In genomic region chr1:244349581-244350001, GRCh38 we compare ENCODE assay signal across 13 cellular contexts.
DNase-seq lines count a peak whose midpoint lies in the region; ATAC-seq and TF ChIP-seq lines count a peak whose summit lies in the region.
"Had no signal": no experiment of that assay in that cellular context is flagged by ENCODE, and none has a peak within 500 bp of the region (broad histone marks: within the 10 kb centered on the region; RNA-seq: fewer than 3 reads in every experiment).

No MANE protein-coding gene starts in this region.

- H3K27me3 ChIP-seq in brain microvascular endothelial cell (replicated peaks) = no peaks in the 10 kb centered on the region
- H3K27me3 ChIP-seq: gastrocnemius medialis had no signal

- H3K9me3 Mint-ChIP-seq in nephron progenitor cell = no peaks in the 10 kb centered on the region

- H3K4me1 Mint-ChIP-seq in nephron progenitor cell = peaks cover 84% of the 10 kb centered on the region

- no peaks in the 10 kb centered on the region for H3K36me3 ChIP-seq in brain microvascular endothelial cell (replicated peaks)
- H3K36me3 ChIP-seq: gastrocnemius medialis had no signal

- no peaks in the 10 kb centered on the region for H3K36me3 Mint-ChIP-seq in nephron progenitor cell (ENCODE audit: low read depth)

- in situ Hi-C loops in brain microvascular endothelial cell (cut with HindIII; ENCODE audit: low pct_ligation_motif_present, low sequenced_read_pairs) = no loop called here

- no peak overlapping the region for H3K4me3 ChIP-seq in brain microvascular endothelial cell (ENCODE audit: low read depth, low read length)
- H3K4me3 ChIP-seq: gastrocnemius medialis, lung had no signal

- H3K27me3 Mint-ChIP-seq in nephron progenitor cell (ENCODE audit: low read depth, poor library complexity) = peaks cover 18% of the 10 kb centered on the region

- no peak overlapping the region for H3K4me3 Mint-ChIP-seq in nephron progenitor cell

- ATAC-seq in HG02885 (IDR thresholded peaks at IDR 0.05; ENCODE audit: poor library complexity, unreplicated experiment) (peak; percentile 0), HG03039 (IDR thresholded peaks at IDR 0.05; ENCODE audit: unreplicated experiment) (no peak)

- H3K27ac ChIP-seq in brain microvascular endothelial cell = peak overlapping the region; percentile 84

- DNase-seq in ELR (ENCODE audit: low read depth) (peak; percentile 64), brain microvascular endothelial cell (no peak), nephron progenitor cell (no peak), SIG-M5 (lab: John Stamatoyannopoulos, UW) (no peak), SW480 (ENCODE audit: low spot score) (no peak)
- DNase-seq in stimulated activated CD4-positive, alpha-beta T cell treated with anti-CD3 and anti-CD28 coated beads, Interleukin-15, amount 100 ng/mL, for 24 hours = no peak
- DNase-seq: activated CD4-positive, alpha-beta T cell treated with anti-CD3 and anti-CD28 coated beads, Interleukin-2, amount 50 U/mL, for 1 hour; NCI-H187; Right ventricle myocardium superior had no signal

- TF ChIP-seq CTCF in brain microvascular endothelial cell (IDR thresholded peaks at IDR 0.05; ENCODE audit: low read depth, low read length, missing control alignments) (no peak), nephron progenitor cell (IDR thresholded peaks at IDR 0.05) (no peak)

- peak overlapping the region; percentile 57 for H3K27ac Mint-ChIP-seq in nephron progenitor cell
